ENCODE assay signal across 8 cellular contexts in the genomic region with DNA sequence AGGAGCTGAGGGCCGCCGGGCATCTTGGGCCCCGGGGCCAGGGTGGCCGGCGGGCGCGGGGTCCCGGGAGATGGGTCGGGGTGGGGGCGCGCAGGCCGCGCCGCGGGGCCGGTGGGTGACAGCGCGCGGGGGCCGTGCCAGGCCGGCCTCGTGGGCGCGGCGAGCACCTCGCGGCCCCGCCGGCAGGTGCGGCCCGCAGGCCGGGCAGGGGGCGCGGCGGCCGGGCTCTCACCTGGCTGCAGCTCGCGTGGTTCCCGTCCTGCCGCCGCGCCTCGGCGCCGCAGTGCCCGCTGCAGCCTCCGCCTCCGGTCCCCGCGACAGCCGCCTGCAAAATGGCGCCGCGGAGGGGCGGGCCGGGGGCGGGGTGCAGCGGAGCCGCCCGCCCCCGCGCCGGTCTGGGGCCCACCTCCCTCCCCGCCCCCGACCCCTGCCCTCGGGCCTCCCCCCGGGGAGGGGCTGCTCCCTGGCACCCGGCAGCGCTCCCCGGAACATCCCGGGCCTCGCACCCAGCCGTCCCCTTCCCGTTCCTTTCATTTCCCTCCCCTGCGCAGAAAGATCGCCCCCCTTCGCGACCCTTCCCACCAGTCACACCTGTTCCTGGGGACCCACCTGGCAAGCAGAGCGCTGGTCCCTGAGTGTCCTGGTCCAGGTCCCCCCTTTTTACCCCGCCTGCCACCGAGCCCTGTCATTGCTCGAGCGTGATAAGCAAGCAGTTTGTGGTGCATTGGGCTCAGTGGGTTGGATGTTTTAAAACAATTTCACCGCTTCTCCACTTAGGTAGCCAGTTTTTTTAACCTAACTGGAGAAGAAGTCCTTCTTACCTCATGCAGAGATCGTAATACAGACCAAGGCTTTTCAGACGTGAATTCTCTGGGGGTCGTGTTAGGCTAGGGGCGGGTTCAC. TPM values are rescaled to one million over a fixed set of nuclear protein-coding genes. Genes with fewer than 3 reads are reported as not detected.
DNase-seq lines count a peak whose midpoint lies in the region; ATAC-seq and TF ChIP-seq lines count a peak whose summit lies in the region.

A gene (minus strand): TSS at position 337 of the 903 bp plus-strand sequence. CDS start 68,948 bp downstream, outside the sequence.

- H3K9me3 ChIP-seq in esophagus muscularis mucosa = no peaks in the 10 kb centered on the region
- no peaks in the 10 kb centered on the region for H3K9me3 ChIP-seq in naive thymus-derived CD4-positive, alpha-beta T cell (ENCODE audit: control insufficient read depth in 2 of 3, low read length in 3 of 3)

- H3K27me3 ChIP-seq in H7 (ENCODE audit: control insufficient read depth, insufficient read depth, low read length) (peaks cover 6% of the 10 kb centered on the region), esophagus muscularis mucosa (no peaks in the 10 kb centered on the region)
- no peaks in the 10 kb centered on the region for H3K27me3 ChIP-seq in naive thymus-derived CD4-positive, alpha-beta T cell (ENCODE audit: control insufficient read depth in 2 of 2, insufficient read depth in 2 of 2, low read length in 2 of 2)

- H3K4me3 ChIP-seq in H7 (ENCODE audit: insufficient read depth, low read depth, low read length) (peak within 1 kb of the TSS; percentile 64), esophagus muscularis mucosa (peak within 1 kb of the TSS; percentile 84 to 93 (median 90))
- H3K4me3 ChIP-seq in naive thymus-derived CD4-positive, alpha-beta T cell (ENCODE audit: low read length) = peak within 1 kb of the TSS; percentile 93

- H3K4me1 ChIP-seq in esophagus muscularis mucosa = peaks cover 13 to 32% (median 24%) of the 10 kb centered on the region in 4 donors
- peaks cover 14 to 17% of the 10 kb centered on the region in 2 donors for H3K4me1 ChIP-seq in naive thymus-derived CD4-positive, alpha-beta T cell (ENCODE audit: control insufficient read depth in 2 of 2, insufficient read depth in 2 of 2, low read length in 2 of 2)

- CTCF ChIA-PET in naive thymus-derived CD4-positive, alpha-beta T cell (lab: Charles Lee) = no interaction called here

- no peaks in the 10 kb centered on the region for H3K27me3 Mint-ChIP-seq in activated T-cell treated with anti-CD3 and anti-CD28 coated beads, Interleukin-2, amount 50 U/mL, for 24 hours
- peaks cover 0 to 15% (median 0%) of the 10 kb centered on the region in 5 donors for H3K27me3 Mint-ChIP-seq in naive thymus-derived CD4-positive, alpha-beta T cell

- POLR2A ChIA-PET in naive thymus-derived CD4-positive, alpha-beta T cell (lab: Charles Lee) = interaction anchor here (1.3 to 1.4 kb wide), 2 partner anchors 55 to 118 kb away, joined by 6 read pairs; a partner anchor contains a TSS

- peak within 1 kb of the TSS; percentile 87 for H3K4me3 Mint-ChIP-seq in activated T-cell treated with anti-CD3 and anti-CD28 coated beads, Interleukin-2, amount 50 U/mL, for 24 hours
- H3K4me3 Mint-ChIP-seq in naive thymus-derived CD4-positive, alpha-beta T cell = peak within 1 kb of the TSS; percentile 89 to 99 (median 92)

- peak within 1 kb of the TSS; percentile 90 for H3K27ac Mint-ChIP-seq in activated T-cell treated with anti-CD3 and anti-CD28 coated beads, Interleukin-2, amount 50 U/mL, for 24 hours
- peak within 1 kb of the TSS; percentile 84 to 97 (median 87) for H3K27ac Mint-ChIP-seq in naive thymus-derived CD4-positive, alpha-beta T cell

- DNase-seq in CMK (ENCODE audit: low read depth) (peak; percentile 35), H7 (peak; percentile 96), NCI-H748 (lab: John Stamatoyannopoulos, UW; ENCODE audit: unreplicated experiment) (peak; percentile 79), esophagus muscularis mucosa (ENCODE audit: extremely low spot score) (no peak), inferior parietal cortex (ENCODE audit: extremely low spot score) (no peak)
- DNase-seq in activated T-cell treated with anti-CD3 and anti-CD28 coated beads, Interleukin-2, amount 50 U/mL, for 24 hours = peak; percentile 74
- peak; percentile 39 to 72 (median 55) for DNase-seq in naive thymus-derived CD4-positive, alpha-beta T cell
- DNase-seq in stimulated activated naive CD8-positive, alpha-beta T cell treated with anti-CD3 and anti-CD28 coated beads, Interleukin-15, Interleukin-2, amounts not matched to agents 100 U/mL and 50 U/mL, for 24 hours = peak; percentile 67

- TF ChIP-seq CTCF in esophagus muscularis mucosa (IDR thresholded peaks at IDR 0.05) = no peak

- H3K36me3 ChIP-seq in H7 (replicated peaks; ENCODE audit: control insufficient read depth, insufficient read depth, low read length) (no peaks in the 10 kb centered on the region), esophagus muscularis mucosa (no peaks in the 10 kb centered on the region)
- peaks cover 0 to 5% (median 0%) of the 10 kb centered on the region in 3 experiments for H3K36me3 ChIP-seq in naive thymus-derived CD4-positive, alpha-beta T cell (ENCODE audit: control insufficient read depth in 2 of 3, insufficient read depth in 3 of 3, low read length in 3 of 3)

- intact Hi-C loops in esophagus muscularis mucosa (cut with DNase I) = no loop called here
- intact Hi-C loops in naive thymus-derived CD4-positive, alpha-beta T cell (cut with micrococcal nuclease) = loop anchor here (1.0 to 5.0 kb wide), 8 partner anchors 39 to 319 kb away; no protein-coding TSS in a partner anchor

- H3K36me3 Mint-ChIP-seq in activated T-cell treated with anti-CD3 and anti-CD28 coated beads, Interleukin-2, amount 50 U/mL, for 24 hours (ENCODE audit: low read depth) = peaks cover 6% of the 10 kb centered on the region
- H3K36me3 Mint-ChIP-seq in naive thymus-derived CD4-positive, alpha-beta T cell = peaks cover 0 to 15% (median 0%) of the 10 kb centered on the region in 5 donors

- no peak for TF ChIP-seq POLR2A in esophagus muscularis mucosa (IDR thresholded peaks at IDR 0.05; ENCODE audit: low read depth)

- H3K4me1 Mint-ChIP-seq in activated T-cell treated with anti-CD3 and anti-CD28 coated beads, Interleukin-2, amount 50 U/mL, for 24 hours (ENCODE audit: low read depth) = peaks cover 38% of the 10 kb centered on the region
- H3K4me1 Mint-ChIP-seq in naive thymus-derived CD4-positive, alpha-beta T cell = peaks cover 33 to 48% (median 36%) of the 10 kb centered on the region in 7 donors

- H3K9me3 Mint-ChIP-seq in activated T-cell treated with anti-CD3 and anti-CD28 coated beads, Interleukin-2, amount 50 U/mL, for 24 hours = no peaks in the 10 kb centered on the region
- H3K9me3 Mint-ChIP-seq in naive thymus-derived CD4-positive, alpha-beta T cell = peaks cover 0 to 1% (median 0%) of the 10 kb centered on the region in 11 donors

- no peak for TF ChIP-seq EP300 in esophagus muscularis mucosa (IDR thresholded peaks at IDR 0.05)

- 7% methylated on average over 15 of the region's 88 CpGs for WGBS in esophagus muscularis mucosa

- peak within 1 kb of the TSS; percentile 40 to 63 (median 48) for H3K27ac ChIP-seq in esophagus muscularis mucosa (replicated peaks in 1 of 4)
- H3K27ac ChIP-seq in naive thymus-derived CD4-positive, alpha-beta T cell (ENCODE audit: low read depth, low read length) = peak within 1 kb of the TSS; percentile 75

- peak; percentile 93 for ATAC-seq in naive thymus-derived CD4-positive, alpha-beta T cell
- peak; percentile 64 for ATAC-seq in stimulated activated naive CD8-positive, alpha-beta T cell treated with anti-CD3 and anti-CD28 coated beads, Interleukin-15, Interleukin-2, amounts not matched to agents 100 U/mL and 50 U/mL, for 24 hours

RNA-seq across cellular contexts. Expression of the gene that starts here (rescaled TPM):
- total RNA-seq in H7 (2014; rRNA removed; shearing (Covaris generic)) = 5.9 TPM in 2 replicates
- 10 to 100 TPM in 3 of 4 donors, 1 to 10 TPM in 1; 8.7 to 16.0 (median 12.2) TPM for total RNA-seq in esophagus muscularis mucosa
- total RNA-seq in naive thymus-derived CD4-positive, alpha-beta T cell = 10 to 100 TPM; 19.2 to 32.4 (median 29.6) TPM
- 1 to 10 TPM; 7.6 to 8.1 TPM for polyA plus RNA-seq in naive thymus-derived CD4-positive, alpha-beta T cell

Comparison
In these comparisons a context has a peak if more than half of its experiments do, and no peak if none do; other contexts are left out.
1. DNase-seq: peak in CMK (single experiment), H7 (single experiment), NCI-H748 (single experiment), activated T-cell treated with anti-CD3 and anti-CD28 coated beads, Interleukin-2, amount 50 U/mL, for 24 hours (single experiment), naive thymus-derived CD4-positive, alpha-beta T cell (9 of 9) and stimulated activated naive CD8-positive, alpha-beta T cell treated with anti-CD3 and anti-CD28 coated beads, Interleukin-15, Interleukin-2, amounts not matched to agents 100 U/mL and 50 U/mL, for 24 hours (single experiment); none in esophagus muscularis mucosa (single experiment) and inferior parietal cortex (single experiment).
2. Peak in every context shown above with its lines, with median percentiles within 50 percentile points of each other: H3K4me3 ChIP-seq.